Comparison of ENCODE assay signal across 1 cellular context in genomic region chr17:63516910-63517824, GRCh38.
TF ChIP-seq lines count a peak whose summit lies in the region.

No MANE protein-coding gene starts in this region.

TF ChIP-seq in HepG2, 621 proteins besides CTCF, POLR2A, EP300 and RAD21 (continued from another document and continues in another):
- no peak for TF ChIP-seq SATB2 (CRISPR knock-in tag; IDR thresholded peaks at IDR 0.05)
- no peak for TF ChIP-seq BRF2 (CRISPR knock-in tag; IDR thresholded peaks at IDR 0.05)
- TF ChIP-seq NPAS2 (CRISPR knock-in tag; IDR thresholded peaks at IDR 0.05; ENCODE audit: borderline replicate concordance) = no peak
- TF ChIP-seq MTA1 (CRISPR knock-in tag; IDR thresholded peaks at IDR 0.05; ENCODE audit: borderline replicate concordance) = 0 out of 2 replicates have a peak, but pooled peaks have one; percentile 53
- no peak for TF ChIP-seq ZBTB7B (CRISPR knock-in tag; IDR thresholded peaks at IDR 0.05)
- peak; percentile 59; the same call in 1 of the 2 replicates for TF ChIP-seq ZBTB20 (CRISPR knock-in tag; IDR thresholded peaks at IDR 0.05; ENCODE audit: borderline replicate concordance, low read depth)
- peak; percentile 16; the same call in 1 of the 2 replicates for TF ChIP-seq GABPB1 (CRISPR knock-in tag; IDR thresholded peaks at IDR 0.05)
- TF ChIP-seq FOXK1 (CRISPR knock-in tag; IDR thresholded peaks at IDR 0.05; ENCODE audit: borderline replicate concordance, low read depth) = peak; percentile 82
- TF ChIP-seq ZNF501 (CRISPR knock-in tag; IDR thresholded peaks at IDR 0.05) = peak; percentile 54
- TF ChIP-seq STAT6 (CRISPR knock-in tag; IDR thresholded peaks at IDR 0.05; ENCODE audit: borderline replicate concordance) = no peak
- TF ChIP-seq ZNF761 (CRISPR knock-in tag; conservative IDR thresholded peaks at IDR 0.05) = no peak
- peak; percentile 85 for TF ChIP-seq RARA (CRISPR knock-in tag; IDR thresholded peaks at IDR 0.05)
- no peak for TF ChIP-seq ZNF879 (CRISPR knock-in tag; IDR thresholded peaks at IDR 0.05)
- no peak for TF ChIP-seq ZNF549 (CRISPR knock-in tag; IDR thresholded peaks at IDR 0.05)
- no peak; the same call in 1 of the 2 replicates for TF ChIP-seq ZNF281 (CRISPR knock-in tag; IDR thresholded peaks at IDR 0.05; ENCODE audit: borderline replicate concordance)
- no peak for TF ChIP-seq ZBTB8A (CRISPR knock-in tag; IDR thresholded peaks at IDR 0.05; ENCODE audit: borderline replicate concordance, low read depth)
- no peak for TF ChIP-seq TCF7L2 (IDR thresholded peaks at IDR 0.05; ENCODE audit: low read depth, low read length)
- no peak for TF ChIP-seq ZBTB38 (CRISPR knock-in tag; IDR thresholded peaks at IDR 0.05)
- 0 out of 2 replicates have a peak, but pooled peaks have one; percentile 21 for TF ChIP-seq BHLHE40 (IDR thresholded peaks at IDR 0.05; ENCODE audit: low read length)
- no peak for TF ChIP-seq ATF5 (CRISPR knock-in tag; IDR thresholded peaks at IDR 0.05; ENCODE audit: low read depth)
- peak; percentile 52; the same call in 1 of the 2 replicates for TF ChIP-seq FOXJ3 (CRISPR knock-in tag; IDR thresholded peaks at IDR 0.05; ENCODE audit: borderline replicate concordance)
- peak; percentile 90 for TF ChIP-seq PHF5A (CRISPR knock-in tag; IDR thresholded peaks at IDR 0.05; ENCODE audit: low read depth, unreplicated experiment)
- TF ChIP-seq HBP1 (CRISPR knock-in tag; IDR thresholded peaks at IDR 0.05; ENCODE audit: low read depth) = peak; percentile 66; the same call in 1 of the 2 replicates
- peak; percentile 56; the same call in 1 of the 2 replicates for TF ChIP-seq HOXA3 (CRISPR knock-in tag; IDR thresholded peaks at IDR 0.05)
- TF ChIP-seq TFDP2 (CRISPR knock-in tag; IDR thresholded peaks at IDR 0.05) = no peak
- TF ChIP-seq JUNB (CRISPR knock-in tag; IDR thresholded peaks at IDR 0.05; ENCODE audit: borderline replicate concordance) = no peak
- TF ChIP-seq ZNF552 (CRISPR knock-in tag; IDR thresholded peaks at IDR 0.05; ENCODE audit: borderline replicate concordance) = no peak
- 0 out of 2 replicates have a peak, but pooled peaks have one; percentile 40 for TF ChIP-seq ATF2 (CRISPR knock-in tag; IDR thresholded peaks at IDR 0.05)
- peak; percentile 11; the same call in 1 of the 2 replicates for TF ChIP-seq SMAD1 (CRISPR knock-in tag; IDR thresholded peaks at IDR 0.05; ENCODE audit: borderline replicate concordance, low read depth)
- TF ChIP-seq NR2F1 (CRISPR knock-in tag; IDR thresholded peaks at IDR 0.05) = peak; percentile 47 to 49; a peak in 3 of 4 replicates
- peak; percentile 99 for TF ChIP-seq RXRB (CRISPR knock-in tag; IDR thresholded peaks at IDR 0.05; ENCODE audit: borderline replicate concordance)
- TF ChIP-seq ZNF512 (CRISPR knock-in tag; IDR thresholded peaks at IDR 0.05) = no peak
- TF ChIP-seq SIX1 (CRISPR knock-in tag; IDR thresholded peaks at IDR 0.05; ENCODE audit: borderline replicate concordance) = no peak
- TF ChIP-seq TBL1XR1 (IDR thresholded peaks at IDR 0.05; ENCODE audit: borderline replicate concordance, low read length, partially characterized antibody) = no peak
- peak; percentile 52; the same call in 1 of the 2 replicates for TF ChIP-seq MYC (CRISPR knock-in tag; IDR thresholded peaks at IDR 0.05; ENCODE audit: borderline replicate concordance)
- peak; percentile 62 for TF ChIP-seq MIER3 (CRISPR knock-in tag; IDR thresholded peaks at IDR 0.05; ENCODE audit: borderline replicate concordance)
- no peak for TF ChIP-seq ZBTB2 (CRISPR knock-in tag; IDR thresholded peaks at IDR 0.05; ENCODE audit: low read depth)
- 0 out of 2 replicates have a peak, but pooled peaks have one; percentile 29 for TF ChIP-seq PATZ1 (CRISPR knock-in tag; IDR thresholded peaks at IDR 0.05)
- no peak for TF ChIP-seq HCFC1 (IDR thresholded peaks at IDR 0.05; ENCODE audit: low read depth, low read length)
- TF ChIP-seq ZBTB21 (CRISPR knock-in tag; IDR thresholded peaks at IDR 0.05) = no peak
